8 cellular contexts compared by ENCODE assay signal in genomic region chr1:157490337-157491165, GRCh38.
A peak's percentile ranks its signal among the peaks of the same experiment; 100 is the strongest.
DNase-seq lines count a peak whose midpoint lies in the region; ATAC-seq, FAIRE-seq and TF ChIP-seq lines count a peak whose summit lies in the region.

No MANE protein-coding gene starts in this region.

- DNase-seq in A172 (ENCODE audit: low spot score) (peak; percentile 64), GM12892 (ENCODE audit: insufficient read length) (no peak), NCI-H2107 (lab: John Stamatoyannopoulos, UW) (peak; percentile 35), ecto neural progenitor cell (ENCODE audit: low spot score) (peak; percentile 88), mesothelial cell of epicardium (ENCODE audit: low spot score in 2 of 2, unreplicated experiment in 2 of 2) (peak; percentile 45 to 86)

- peak; percentile 47 for ATAC-seq in stimulated activated memory B cell treated with anti-CD40 and anti-IgM and Interleukin-4, amounts not matched to agents 10 μg/mL and 1 μg/mL and 100 μg/mL, for 72 hours
- ATAC-seq in HG02870 (IDR thresholded peaks at IDR 0.05; ENCODE audit: unreplicated experiment) = no peak

- H3K27ac Mint-ChIP-seq in mesothelial cell of epicardium = no peak overlapping the region
- H3K27ac Mint-ChIP-seq in stimulated activated memory B cell treated with anti-CD40 and anti-IgM and Interleukin-4, amounts not matched to agents 10 μg/mL and 1 μg/mL and 100 μg/mL, for 72 hours = no peak overlapping the region

- H3K9me3 Mint-ChIP-seq in mesothelial cell of epicardium = no peaks in the 10 kb centered on the region
- no peaks in the 10 kb centered on the region for H3K9me3 Mint-ChIP-seq in stimulated activated memory B cell treated with anti-CD40 and anti-IgM and Interleukin-4, amounts not matched to agents 10 μg/mL and 1 μg/mL and 100 μg/mL, for 72 hours

- TF ChIP-seq CTCF in WI38 (IDR thresholded peaks at IDR 0.05; ENCODE audit: low read depth, low read length) (peak; percentile 51), mesothelial cell of epicardium (IDR thresholded peaks at IDR 0.05; ENCODE audit: unreplicated experiment) (peak; percentile 58)

- no peak overlapping the region for H3K4me3 ChIP-seq in WI38 (ENCODE audit: low read depth, low read length)

- FAIRE-seq in GM12892 (lab: Jason Lieb, UNC) = peak; percentile 66

- H3K4me3 Mint-ChIP-seq in mesothelial cell of epicardium = no peak overlapping the region
- H3K4me3 Mint-ChIP-seq in stimulated activated memory B cell treated with anti-CD40 and anti-IgM and Interleukin-4, amounts not matched to agents 10 μg/mL and 1 μg/mL and 100 μg/mL, for 72 hours = no peak overlapping the region

- H3K4me1 Mint-ChIP-seq in mesothelial cell of epicardium = peaks cover 3% of the 10 kb centered on the region
- peaks cover 16% of the 10 kb centered on the region for H3K4me1 Mint-ChIP-seq in stimulated activated memory B cell treated with anti-CD40 and anti-IgM and Interleukin-4, amounts not matched to agents 10 μg/mL and 1 μg/mL and 100 μg/mL, for 72 hours

- peaks cover 4% of the 10 kb centered on the region for H3K27me3 Mint-ChIP-seq in mesothelial cell of epicardium (ENCODE audit: low read depth)
- no peaks in the 10 kb centered on the region for H3K27me3 Mint-ChIP-seq in stimulated activated memory B cell treated with anti-CD40 and anti-IgM and Interleukin-4, amounts not matched to agents 10 μg/mL and 1 μg/mL and 100 μg/mL, for 72 hours

- no peak for TF ChIP-seq POLR2A in GM12892 (IDR thresholded peaks at IDR 0.05; ENCODE audit: low read depth, low read length)

- no peaks in the 10 kb centered on the region for H3K36me3 Mint-ChIP-seq in mesothelial cell of epicardium
- no peaks in the 10 kb centered on the region for H3K36me3 Mint-ChIP-seq in stimulated activated memory B cell treated with anti-CD40 and anti-IgM and Interleukin-4, amounts not matched to agents 10 μg/mL and 1 μg/mL and 100 μg/mL, for 72 hours
